1 cellular context compared by ENCODE assay signal in the genomic region with DNA sequence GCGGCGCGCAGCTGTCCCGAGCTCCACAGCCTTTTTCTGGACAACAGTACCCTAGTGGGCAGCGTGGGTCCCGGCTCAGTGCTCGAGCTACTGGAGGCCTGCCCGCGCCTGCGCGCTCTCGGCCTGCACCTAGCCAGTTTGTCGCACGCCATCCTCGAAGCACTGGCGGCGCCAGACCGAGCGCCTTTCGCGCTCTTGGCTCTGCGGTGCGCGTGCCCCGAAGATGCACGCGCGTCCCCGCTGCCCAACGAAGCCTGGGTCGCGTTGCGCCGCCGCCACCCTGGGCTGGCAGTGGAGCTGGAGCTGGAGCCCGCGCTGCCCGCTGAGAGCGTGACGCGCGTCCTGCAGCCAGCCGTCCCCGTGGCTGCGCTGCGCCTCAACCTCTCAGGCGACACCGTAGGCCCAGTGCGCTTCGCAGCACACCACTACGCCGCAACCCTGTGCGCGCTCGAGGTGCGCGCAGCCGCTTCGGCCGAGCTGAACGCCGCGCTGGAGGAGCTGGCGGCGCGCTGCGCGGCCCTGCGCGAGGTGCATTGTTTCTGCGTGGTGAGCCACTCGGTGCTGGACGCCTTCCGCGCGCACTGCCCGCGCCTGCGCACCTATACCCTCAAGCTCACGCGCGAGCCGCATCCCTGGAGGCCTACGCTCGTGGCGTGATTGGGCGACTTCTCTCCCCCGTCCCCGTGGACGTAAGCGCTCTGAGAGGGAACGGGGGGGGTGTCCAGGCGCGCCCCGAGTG.
A peak's percentile ranks its signal among the peaks of the same experiment; 100 is the strongest.
TF ChIP-seq lines count a peak whose summit lies in the region.

No MANE protein-coding gene starts in this region.

TF ChIP-seq in HepG2, 621 proteins besides CTCF, POLR2A, EP300 and RAD21:
- TF ChIP-seq RBFOX2 (IDR thresholded peaks at IDR 0.05; ENCODE audit: low read depth, low read length) (peak; percentile 41), ZFYVE20 (CRISPR knock-in tag; IDR thresholded peaks at IDR 0.05; ENCODE audit: borderline replicate concordance, low read depth) (no peak)
- TF ChIP-seq, protein P1, sequence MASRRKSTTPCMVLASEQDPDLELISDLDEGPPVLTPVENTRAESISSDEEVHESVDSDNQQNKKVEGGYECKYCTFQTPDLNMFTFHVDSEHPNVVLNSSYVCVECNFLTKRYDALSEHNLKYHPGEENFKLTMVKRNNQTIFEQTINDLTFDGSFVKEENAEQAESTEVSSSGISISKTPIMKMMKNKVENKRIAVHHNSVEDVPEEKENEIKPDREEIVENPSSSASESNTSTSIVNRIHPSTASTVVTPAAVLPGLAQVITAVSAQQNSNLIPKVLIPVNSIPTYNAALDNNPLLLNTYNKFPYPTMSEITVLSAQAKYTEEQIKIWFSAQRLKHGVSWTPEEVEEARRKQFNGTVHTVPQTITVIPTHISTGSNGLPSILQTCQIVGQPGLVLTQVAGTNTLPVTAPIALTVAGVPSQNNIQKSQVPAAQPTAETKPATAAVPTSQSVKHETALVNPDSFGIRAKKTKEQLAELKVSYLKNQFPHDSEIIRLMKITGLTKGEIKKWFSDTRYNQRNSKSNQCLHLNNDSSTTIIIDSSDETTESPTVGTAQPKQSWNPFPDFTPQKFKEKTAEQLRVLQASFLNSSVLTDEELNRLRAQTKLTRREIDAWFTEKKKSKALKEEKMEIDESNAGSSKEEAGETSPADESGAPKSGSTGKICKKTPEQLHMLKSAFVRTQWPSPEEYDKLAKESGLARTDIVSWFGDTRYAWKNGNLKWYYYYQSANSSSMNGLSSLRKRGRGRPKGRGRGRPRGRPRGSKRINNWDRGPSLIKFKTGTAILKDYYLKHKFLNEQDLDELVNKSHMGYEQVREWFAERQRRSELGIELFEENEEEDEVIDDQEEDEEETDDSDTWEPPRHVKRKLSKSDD (CRISPR knock-in tag; IDR thresholded peaks at IDR 0.05; ENCODE audit: low read depth): peak; percentile 59; the same call in 1 of the 2 replicates
